In the genomic region with DNA sequence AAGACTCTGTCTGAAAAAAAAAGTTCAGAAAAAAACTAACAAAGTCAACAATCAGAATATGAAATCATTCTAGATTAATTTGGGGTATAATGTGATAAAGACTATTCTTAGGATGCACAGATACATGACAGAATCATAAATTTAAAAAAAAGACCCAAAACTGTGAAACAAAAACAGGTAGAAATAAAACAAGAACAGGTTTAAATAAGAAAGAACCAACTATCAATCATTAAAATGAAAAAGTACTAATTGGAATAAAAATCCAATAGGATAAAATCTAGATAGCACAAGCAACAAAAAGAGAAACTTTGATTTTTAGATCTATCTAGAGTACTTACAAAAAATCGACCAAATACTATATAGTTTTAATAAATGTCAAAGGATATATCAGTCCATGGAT, we compare ENCODE assay signal across 33 cellular contexts. TPM values are rescaled to one million over a fixed set of nuclear protein-coding genes. Genes with fewer than 3 reads are reported as not detected.
"Had no signal": no experiment of that assay in that cellular context is flagged by ENCODE, and none has a peak within 500 bp of the region (broad histone marks: within the 10 kb centered on the region; RNA-seq: fewer than 3 reads in every experiment).

No MANE protein-coding gene starts in this region.

- H3K4me1 Mint-ChIP-seq: stimulated activated effector memory CD8-positive, alpha-beta T cell treated with anti-CD3 and anti-CD28 coated beads, Interleukin-12 subunit alpha, Interleukin-12 subunit beta, amount 100 ng/mL, for 72 hours; stimulated activated memory B cell treated with anti-CD40 and anti-IgM and Interleukin-4, amounts not matched to agents 10 μg/mL and 1 μg/mL and 100 μg/mL, for 72 hours; stimulated activated naive B cell treated with anti-CD40 and anti-IgM and Interleukin-4, amounts not matched to agents 10 μg/mL and 1 μg/mL and 100 μg/mL, for 72 hours; stimulated activated naive CD8-positive, alpha-beta T cell treated with anti-CD3 and anti-CD28 coated beads, Interleukin-15, amount 100 ng/mL, for 72 hours had no signal

- H3K9me3 ChIP-seq: suprapubic skin, testis, thoracic aorta, thyroid gland, tibial artery, transverse colon, upper lobe of left lung, upper lobe of right lung, uterus, vagina had no signal

- H3K9me3 Mint-ChIP-seq: stimulated activated effector memory CD8-positive, alpha-beta T cell treated with anti-CD3 and anti-CD28 coated beads, Interleukin-12 subunit alpha, Interleukin-12 subunit beta, amount 100 ng/mL, for 72 hours; stimulated activated naive CD8-positive, alpha-beta T cell treated with anti-CD3 and anti-CD28 coated beads, Interleukin-15, Interleukin-2, amounts not matched to agents 100 ng/mL and 50 ng/mL, for 24 hours; type B pancreatic cell had no signal

- H3K36me3 Mint-ChIP-seq: stimulated activated effector memory CD8-positive, alpha-beta T cell treated with anti-CD3 and anti-CD28 coated beads, Interleukin-12 subunit alpha, Interleukin-12 subunit beta, amount 100 ng/mL, for 72 hours; stimulated activated memory B cell treated with anti-CD40 and anti-IgM and Interleukin-4, amounts not matched to agents 10 μg/mL and 1 μg/mL and 100 μg/mL, for 72 hours; stimulated activated naive B cell treated with anti-CD40 and anti-IgM and Interleukin-4, amounts not matched to agents 10 μg/mL and 1 μg/mL and 100 μg/mL, for 72 hours; type B pancreatic cell had no signal

- H3K4me3 ChIP-seq: stomach, suprapubic skin, testis, thoracic aorta, thyroid gland, tibial artery, tibial nerve, transverse colon, upper lobe of left lung, upper lobe of right lung, uterus, vagina had no signal

- H3K27ac ChIP-seq: stomach, suprapubic skin, testis, thoracic aorta, thyroid gland, tibial artery, tibial nerve, transverse colon, upper lobe of left lung, upper lobe of right lung, uterus, vagina had no signal

- ATAC-seq: stimulated activated effector memory CD8-positive, alpha-beta T cell treated with anti-CD3 and anti-CD28 coated beads, Interleukin-12 subunit alpha, Interleukin-12 subunit beta, amount 100 ng/mL, for 72 hours; stimulated activated memory B cell treated with anti-CD40 and anti-IgM and Interleukin-4, amounts not matched to agents 10 μg/mL and 1 μg/mL and 100 μg/mL, for 72 hours; stimulated activated naive B cell treated with anti-CD40 and anti-IgM and Interleukin-4, amounts not matched to agents 10 μg/mL and 1 μg/mL and 100 μg/mL, for 72 hours; stimulated activated naive CD8-positive, alpha-beta T cell treated with anti-CD3 and anti-CD28 coated beads, Interleukin-15, amount 100 ng/mL, for 72 hours; stimulated activated naive CD8-positive, alpha-beta T cell treated with anti-CD3 and anti-CD28 coated beads, Interleukin-15, Interleukin-2, amounts not matched to agents 100 U/mL and 50 U/mL, for 24 hours; upper lobe of right lung had no signal

- H3K27ac Mint-ChIP-seq: stimulated activated effector memory CD8-positive, alpha-beta T cell treated with anti-CD3 and anti-CD28 coated beads, Interleukin-12 subunit alpha, Interleukin-12 subunit beta, amount 100 ng/mL, for 72 hours; stimulated activated memory B cell treated with anti-CD40 and anti-IgM and Interleukin-4, amounts not matched to agents 10 μg/mL and 1 μg/mL and 100 μg/mL, for 72 hours; stimulated activated naive B cell treated with anti-CD40 and anti-IgM and Interleukin-4, amounts not matched to agents 10 μg/mL and 1 μg/mL and 100 μg/mL, for 72 hours; stimulated activated naive CD8-positive, alpha-beta T cell treated with anti-CD3 and anti-CD28 coated beads, Interleukin-15, amount 100 ng/mL, for 72 hours; stimulated activated naive CD8-positive, alpha-beta T cell treated with anti-CD3 and anti-CD28 coated beads, Interleukin-15, Interleukin-2, amounts not matched to agents 100 ng/mL and 50 ng/mL, for 24 hours; type B pancreatic cell had no signal

- H3K4me1 ChIP-seq: stomach, suprapubic skin, testis, thyroid gland, tibial artery, tibial nerve, transverse colon, upper lobe of left lung, upper lobe of right lung, uterus, vagina had no signal

- H3K36me3 ChIP-seq: stomach, suprapubic skin, thoracic aorta, thyroid gland, tibial artery, tibial nerve, transverse colon, upper lobe of left lung, upper lobe of right lung, uterus, vagina had no signal

- H3K27me3 ChIP-seq: testis, thyroid gland, tibial nerve, upper lobe of left lung, upper lobe of right lung, uterus, vagina had no signal

- H3K4me3 Mint-ChIP-seq: stimulated activated effector memory CD8-positive, alpha-beta T cell treated with anti-CD3 and anti-CD28 coated beads, Interleukin-12 subunit alpha, Interleukin-12 subunit beta, amount 100 ng/mL, for 72 hours; stimulated activated memory B cell treated with anti-CD40 and anti-IgM and Interleukin-4, amounts not matched to agents 10 μg/mL and 1 μg/mL and 100 μg/mL, for 72 hours; stimulated activated naive B cell treated with anti-CD40 and anti-IgM and Interleukin-4, amounts not matched to agents 10 μg/mL and 1 μg/mL and 100 μg/mL, for 72 hours; stimulated activated naive CD8-positive, alpha-beta T cell treated with anti-CD3 and anti-CD28 coated beads, Interleukin-15, amount 100 ng/mL, for 72 hours; stimulated activated naive CD8-positive, alpha-beta T cell treated with anti-CD3 and anti-CD28 coated beads, Interleukin-15, Interleukin-2, amounts not matched to agents 100 ng/mL and 50 ng/mL, for 24 hours; type B pancreatic cell had no signal

- DNase-seq: stimulated activated CD4-positive, alpha-beta T cell treated with anti-CD3 and anti-CD28 coated beads, Interleukin-2, amount 100 ng/mL, for 48 hours; stimulated activated CD4-positive, alpha-beta T cell treated with anti-CD3 and anti-CD28 coated beads, Interleukin-4, amount 100 ng/mL, for 1 hour; stimulated activated CD4-positive, alpha-beta T cell treated with anti-CD3 and anti-CD28 coated beads, Interleukin-4, amount 100 ng/mL, for 24 hours; stimulated activated CD4-positive, alpha-beta T cell treated with anti-CD3 and anti-CD28 coated beads, Interleukin-4, amount 100 ng/mL, for 4 hours; stimulated activated CD8-positive, alpha-beta memory T cell treated with anti-CD3 and anti-CD28 coated beads, Interleukin-4, amount 100 ng/mL, for 48 hours; stimulated activated naive B cell treated with anti-CD40 and anti-IgM and Interleukin-4, amounts not matched to agents 10 μg/mL and 1 μg/mL and 100 μg/mL, for 72 hours; stimulated activated naive CD4-positive, alpha-beta T cell; stimulated activated naive CD4-positive, alpha-beta T cell treated with Interleukin-2 at 50 U/mL for 16 hours; stimulated activated naive CD8-positive, alpha-beta T cell treated with anti-CD3 and anti-CD28 coated beads, Interleukin-15, amount 100 ng/mL, for 72 hours; stimulated activated naive CD8-positive, alpha-beta T cell treated with anti-CD3 and anti-CD28 coated beads, Interleukin-15, Interleukin-2, amounts not matched to agents 100 U/mL and 50 U/mL, for 24 hours; stomach; substantia nigra; testis; thyroid gland; tibial artery; transverse colon; upper lobe of left lung; upper lobe of right lung; uterus had no signal

- FAIRE-seq: urothelium cell line had no signal

RNA-seq across cellular contexts. Expression of gene TMEM202, which starts 13.4 kb away (rescaled TPM):
- total RNA-seq: stomach, subcutaneous adipose tissue, suprapubic skin, temporal lobe, thoracic aorta, thyroid gland, tibial nerve, transverse colon, upper lobe of left lung, upper lobe of right lung, ureter, urinary bladder, uterus, vagina had no signal
- polyA plus RNA-seq: stomach, thymus, urinary bladder had no signal
